ENCODE assay signal across 1 cellular context in the genomic region with DNA sequence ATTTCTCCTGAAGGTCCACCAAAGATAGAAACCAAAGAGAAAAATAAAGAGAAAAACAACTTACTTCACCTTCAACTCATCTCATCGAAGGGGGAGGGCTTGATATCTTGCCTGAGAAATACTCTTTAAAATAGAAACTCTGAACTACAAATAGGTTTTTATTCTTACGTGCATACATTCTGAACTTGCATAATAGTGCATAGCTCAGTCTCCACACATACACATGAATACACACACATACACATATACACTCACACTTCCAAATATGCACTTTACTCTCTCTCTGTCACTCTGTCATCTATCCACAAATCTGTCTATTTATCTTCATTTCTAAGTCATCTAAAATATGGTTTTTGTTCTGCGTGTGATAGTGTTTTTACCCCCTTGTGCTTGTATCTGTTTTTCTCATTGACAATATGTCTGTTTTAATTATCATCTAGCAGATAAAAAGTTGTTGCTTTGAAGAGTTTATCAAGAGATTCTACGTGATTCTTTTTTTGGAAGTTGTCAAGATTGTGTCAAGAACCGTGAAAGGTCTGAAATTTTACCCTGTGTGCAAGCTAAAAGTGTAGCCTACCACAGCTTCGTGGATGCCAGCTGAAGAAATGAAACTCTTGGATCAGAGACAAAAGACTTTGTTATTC.
TF ChIP-seq lines count a peak whose summit lies in the region.

No MANE protein-coding gene starts in this region.

TF ChIP-seq in HepG2, 621 proteins besides CTCF, POLR2A, EP300 and RAD21 (continued from another document):
- TF ChIP-seq CBX1 (IDR thresholded peaks at IDR 0.05; ENCODE audit: low read depth) (no peak), SOX6 (IDR thresholded peaks at IDR 0.05) (no peak), SOX6 (CRISPR knock-in tag; IDR thresholded peaks at IDR 0.05) (no peak), MED13 (CRISPR knock-in tag; IDR thresholded peaks at IDR 0.05) (no peak), CENPX (CRISPR knock-in tag; IDR thresholded peaks at IDR 0.05) (no peak), YEATS4 (CRISPR knock-in tag; IDR thresholded peaks at IDR 0.05; ENCODE audit: borderline replicate concordance) (no peak), TBL1XR1 (IDR thresholded peaks at IDR 0.05; ENCODE audit: borderline replicate concordance, low read length, partially characterized antibody) (peak; percentile 94), ZSCAN30 (CRISPR knock-in tag; IDR thresholded peaks at IDR 0.05) (no peak), TBX3 (IDR thresholded peaks at IDR 0.05; ENCODE audit: borderline replicate concordance) (peak; percentile 82; the same call in 1 of the 2 replicates), TBX2 (CRISPR knock-in tag; IDR thresholded peaks at IDR 0.05; ENCODE audit: borderline replicate concordance) (no peak), KIAA2018 (CRISPR knock-in tag; IDR thresholded peaks at IDR 0.05; ENCODE audit: borderline replicate concordance) (no peak), ZNF24 (IDR thresholded peaks at IDR 0.05) (peak; percentile 77; the same call in 1 of the 2 replicates), ZNF430 (CRISPR knock-in tag; IDR thresholded peaks at IDR 0.05) (no peak), PAF1 (CRISPR knock-in tag; IDR thresholded peaks at IDR 0.05) (no peak), THAP7 (CRISPR knock-in tag; IDR thresholded peaks at IDR 0.05) (no peak), ZNF337 (CRISPR knock-in tag; IDR thresholded peaks at IDR 0.05; ENCODE audit: borderline replicate concordance, low read depth) (no peak), JDP2 (CRISPR knock-in tag; IDR thresholded peaks at IDR 0.05; ENCODE audit: borderline replicate concordance) (no peak)
- TF ChIP-seq, protein P1, sequence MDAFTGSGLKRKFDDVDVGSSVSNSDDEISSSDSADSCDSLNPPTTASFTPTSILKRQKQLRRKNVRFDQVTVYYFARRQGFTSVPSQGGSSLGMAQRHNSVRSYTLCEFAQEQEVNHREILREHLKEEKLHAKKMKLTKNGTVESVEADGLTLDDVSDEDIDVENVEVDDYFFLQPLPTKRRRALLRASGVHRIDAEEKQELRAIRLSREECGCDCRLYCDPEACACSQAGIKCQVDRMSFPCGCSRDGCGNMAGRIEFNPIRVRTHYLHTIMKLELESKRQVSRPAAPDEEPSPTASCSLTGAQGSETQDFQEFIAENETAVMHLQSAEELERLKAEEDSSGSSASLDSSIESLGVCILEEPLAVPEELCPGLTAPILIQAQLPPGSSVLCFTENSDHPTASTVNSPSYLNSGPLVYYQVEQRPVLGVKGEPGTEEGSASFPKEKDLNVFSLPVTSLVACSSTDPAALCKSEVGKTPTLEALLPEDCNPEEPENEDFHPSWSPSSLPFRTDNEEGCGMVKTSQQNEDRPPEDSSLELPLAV (CRISPR knock-in tag; conservative IDR thresholded peaks at IDR 0.05; ENCODE audit: low read depth) = no peak
- TF ChIP-seq, protein P2, sequence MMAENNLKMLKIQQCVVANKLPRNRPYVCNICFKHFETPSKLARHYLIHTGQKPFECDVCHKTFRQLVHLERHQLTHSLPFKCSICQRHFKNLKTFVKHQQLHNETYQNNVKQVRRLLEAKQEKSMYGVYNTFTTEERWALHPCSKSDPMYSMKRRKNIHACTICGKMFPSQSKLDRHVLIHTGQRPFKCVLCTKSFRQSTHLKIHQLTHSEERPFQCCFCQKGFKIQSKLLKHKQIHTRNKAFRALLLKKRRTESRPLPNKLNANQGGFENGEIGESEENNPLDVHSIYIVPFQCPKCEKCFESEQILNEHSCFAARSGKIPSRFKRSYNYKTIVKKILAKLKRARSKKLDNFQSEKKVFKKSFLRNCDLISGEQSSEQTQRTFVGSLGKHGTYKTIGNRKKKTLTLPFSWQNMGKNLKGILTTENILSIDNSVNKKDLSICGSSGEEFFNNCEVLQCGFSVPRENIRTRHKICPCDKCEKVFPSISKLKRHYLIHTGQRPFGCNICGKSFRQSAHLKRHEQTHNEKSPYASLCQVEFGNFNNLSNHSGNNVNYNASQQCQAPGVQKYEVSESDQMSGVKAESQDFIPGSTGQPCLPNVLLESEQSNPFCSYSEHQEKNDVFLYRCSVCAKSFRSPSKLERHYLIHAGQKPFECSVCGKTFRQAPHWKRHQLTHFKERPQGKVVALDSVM (CRISPR knock-in tag; IDR thresholded peaks at IDR 0.05) = no peak
- TF ChIP-seq, protein P3, sequence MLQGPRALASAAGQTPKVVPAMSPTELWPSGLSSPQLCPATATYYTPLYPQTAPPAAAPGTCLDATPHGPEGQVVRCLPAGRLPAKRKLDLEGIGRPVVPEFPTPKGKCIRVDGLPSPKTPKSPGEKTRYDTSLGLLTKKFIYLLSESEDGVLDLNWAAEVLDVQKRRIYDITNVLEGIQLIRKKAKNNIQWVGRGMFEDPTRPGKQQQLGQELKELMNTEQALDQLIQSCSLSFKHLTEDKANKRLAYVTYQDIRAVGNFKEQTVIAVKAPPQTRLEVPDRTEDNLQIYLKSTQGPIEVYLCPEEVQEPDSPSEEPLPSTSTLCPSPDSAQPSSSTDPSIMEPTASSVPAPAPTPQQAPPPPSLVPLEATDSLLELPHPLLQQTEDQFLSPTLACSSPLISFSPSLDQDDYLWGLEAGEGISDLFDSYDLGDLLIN (CRISPR knock-in tag; IDR thresholded peaks at IDR 0.05; ENCODE audit: borderline replicate concordance) = no peak
- TF ChIP-seq, protein P4, sequence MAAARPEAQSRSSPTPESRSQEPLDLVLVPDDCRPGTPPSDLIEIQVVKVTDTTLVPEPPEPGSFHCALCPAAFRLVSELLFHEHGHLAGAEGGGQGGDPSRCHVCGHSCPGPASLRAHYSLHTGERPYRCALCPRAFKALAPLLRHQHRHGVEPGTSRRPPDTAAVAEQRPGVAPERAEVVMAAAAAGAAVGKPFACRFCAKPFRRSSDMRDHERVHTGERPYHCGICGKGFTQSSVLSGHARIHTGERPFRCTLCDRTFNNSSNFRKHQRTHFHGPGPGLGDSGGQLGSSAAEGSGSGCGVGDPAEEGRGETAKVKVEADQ (CRISPR knock-in tag; IDR thresholded peaks at IDR 0.05; ENCODE audit: borderline replicate concordance) = no peak
